In the genomic region with DNA sequence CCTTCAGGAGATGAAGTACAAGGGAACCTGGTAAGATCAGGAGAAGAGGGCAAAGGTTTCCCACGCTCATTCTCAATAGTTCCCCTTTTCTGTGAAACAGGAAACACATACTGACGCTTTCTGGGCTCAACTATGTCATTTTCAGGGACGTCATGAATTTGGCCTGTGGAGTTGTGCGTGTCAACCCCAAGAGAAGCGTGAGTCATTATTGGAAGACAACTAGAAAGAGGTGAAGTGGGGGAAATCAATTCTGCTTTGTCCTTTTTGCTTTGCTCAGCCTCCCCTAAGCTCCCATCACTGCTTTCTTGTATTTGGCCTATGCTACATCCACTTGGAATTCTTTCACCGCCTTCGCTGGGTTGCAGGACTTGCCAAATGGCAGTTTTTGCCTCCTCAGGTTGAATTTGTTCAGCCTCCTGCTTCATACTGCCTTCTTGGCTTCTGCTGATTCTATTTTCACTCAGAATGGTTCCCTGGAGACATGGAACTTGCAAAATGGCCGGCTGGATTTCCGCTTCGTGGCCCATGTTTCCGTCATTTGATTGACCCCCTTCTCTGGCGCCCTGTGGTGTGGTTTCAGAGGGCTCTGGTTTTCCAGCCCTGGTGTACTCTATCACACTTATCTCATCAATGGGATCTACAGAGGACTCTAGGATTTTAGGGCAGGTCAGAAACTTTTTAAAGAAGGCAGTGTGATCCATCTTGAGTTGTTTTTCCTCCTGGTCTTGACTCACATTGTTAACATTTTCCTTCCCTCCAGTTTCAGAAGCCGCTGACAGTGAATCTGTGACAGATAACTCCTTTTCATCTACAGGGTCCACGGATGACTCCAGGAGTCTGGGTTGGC, we compare ENCODE assay signal across 8 cellular contexts.
DNase-seq lines count a peak whose midpoint lies in the region; ATAC-seq and TF ChIP-seq lines count a peak whose summit lies in the region.

No MANE protein-coding gene starts in this region.

- no peaks in the 10 kb centered on the region for H3K9me3 ChIP-seq in T-helper 17 cell (ENCODE audit: control insufficient read depth, low read length, poor library complexity, severe bottlenecking)

- H3K4me1 Mint-ChIP-seq in T-helper 17 cell: peaks cover 9% of the 10 kb centered on the region

- no peaks in the 10 kb centered on the region for H3K36me3 Mint-ChIP-seq in T-helper 17 cell (ENCODE audit: low read depth)

- in situ Hi-C loops in GM18951 (cut with MboI; ENCODE audit: low sequenced_read_pairs, unreplicated experiment): no loop called here

- peak; percentile 60 for ATAC-seq in HG03045 (IDR thresholded peaks at IDR 0.05; ENCODE audit: unreplicated experiment)
- peak; percentile 71 for ATAC-seq in T-helper 17 cell

- DNase-seq in Ammon's horn (ENCODE audit: low spot score): peak; percentile 49
- DNase-seq in T-helper 17 cell: no peak
- peak; percentile 75 for DNase-seq in skeletal muscle cell (ENCODE audit: low read depth)
- DNase-seq in AG08396 (ENCODE audit: low spot score): no peak
- no peak for DNase-seq in NCI-H187 (lab: John Stamatoyannopoulos, UW)
- DNase-seq in NCI-H187 treated with DMSO at 0.1 percent for 48 hours (lab: John Stamatoyannopoulos, UW): no peak

- H3K27me3 Mint-ChIP-seq in T-helper 17 cell: peaks cover 29% of the 10 kb centered on the region

- H3K4me3 ChIP-seq in skeletal muscle cell (ENCODE audit: low read depth, low read length): no peak overlapping the region

- H3K4me3 Mint-ChIP-seq in T-helper 17 cell: no peak overlapping the region

- peak overlapping the region; percentile 60 for H3K27ac Mint-ChIP-seq in T-helper 17 cell

- TF ChIP-seq POLR2A in GM18951 (IDR thresholded peaks at IDR 0.05; ENCODE audit: extremely low read depth, insufficient read depth, insufficient read length): peak; percentile 57

Comparison
In these comparisons a context has a peak if more than half of its experiments do, and no peak if none do; other contexts are left out.
1. DNase-seq: peak in Ammon's horn (single experiment) and skeletal muscle cell (single experiment); none in T-helper 17 cell (0 of 3), AG08396 (single experiment), NCI-H187 (0 of 2) and NCI-H187 treated with DMSO at 0.1 percent for 48 hours (single experiment).